In genomic region chr6:99612551-99613397, GRCh38 we compare ENCODE assay signal across 9 cellular contexts. TPM values are rescaled to one million over a fixed set of nuclear protein-coding genes. Genes with fewer than 3 reads are reported as not detected.
DNase-seq lines count a peak whose midpoint lies in the region; ATAC-seq lines count a peak whose summit lies in the region.
"Had no signal": no experiment of that assay in that cellular context is flagged by ENCODE, and none has a peak within 500 bp of the region (broad histone marks: within the 10 kb centered on the region; RNA-seq: fewer than 3 reads in every experiment).

No MANE protein-coding gene starts in this region.

- peaks cover 34% of the 10 kb centered on the region for H3K4me1 Mint-ChIP-seq in activated naive CD8-positive, alpha-beta T cell treated with anti-CD3 and anti-CD28 coated beads, Interleukin-2, amount 50 U/mL, for 24 hours

- H3K27ac Mint-ChIP-seq in activated naive CD8-positive, alpha-beta T cell treated with anti-CD3 and anti-CD28 coated beads, Interleukin-2, amount 50 U/mL, for 24 hours, result no peak overlapping the region
- H3K27ac Mint-ChIP-seq: stimulated activated naive CD8-positive, alpha-beta T cell treated with anti-CD3 and anti-CD28 coated beads, Interleukin-15, Interleukin-2, amounts not matched to agents 100 ng/mL and 50 ng/mL, for 24 hours had no signal

- no peak overlapping the region for H3K4me3 Mint-ChIP-seq in activated naive CD8-positive, alpha-beta T cell treated with anti-CD3 and anti-CD28 coated beads, Interleukin-2, amount 50 U/mL, for 24 hours

- H3K4me1 ChIP-seq in ES-I3 (ENCODE audit: insufficient read depth, low read length) (peaks cover 26% of the 10 kb centered on the region), neuron (ENCODE audit: insufficient read depth, low read length) (no peaks in the 10 kb centered on the region)

- peak; percentile 6 for DNase-seq in activated naive CD8-positive, alpha-beta T cell treated with anti-CD3 and anti-CD28 coated beads, Interleukin-2, amount 50 U/mL, for 24 hours
- DNase-seq in RKO (ENCODE audit: low spot score) (no peak), KG1 (lab: John Stamatoyannopoulos, UW) (no peak)

- no peaks in the 10 kb centered on the region for H3K9me3 ChIP-seq in ES-I3 (ENCODE audit: control insufficient read depth, insufficient read depth, low read length)
- peaks cover 1% of the 10 kb centered on the region for H3K9me3 ChIP-seq in neuron (ENCODE audit: low read length)

- H3K9ac ChIP-seq in ES-I3 (ENCODE audit: low read depth, low read length), result peak overlapping the region; percentile 58; the same call in 1 of the 2 replicates

- H3K27me3 ChIP-seq in neuron (ENCODE audit: insufficient read depth, low read length), result peaks cover 95% of the 10 kb centered on the region

- H3K9me3 Mint-ChIP-seq in activated naive CD8-positive, alpha-beta T cell treated with anti-CD3 and anti-CD28 coated beads, Interleukin-2, amount 50 U/mL, for 24 hours, result peaks cover 8% of the 10 kb centered on the region

- peaks cover 83% of the 10 kb centered on the region for H3K27me3 Mint-ChIP-seq in activated naive CD8-positive, alpha-beta T cell treated with anti-CD3 and anti-CD28 coated beads, Interleukin-2, amount 50 U/mL, for 24 hours

- H3K4me3 ChIP-seq in neuron (ENCODE audit: low read length), result peak overlapping the region; percentile 43

- peaks cover 2% of the 10 kb centered on the region for H3K36me3 Mint-ChIP-seq in activated naive CD8-positive, alpha-beta T cell treated with anti-CD3 and anti-CD28 coated beads, Interleukin-2, amount 50 U/mL, for 24 hours (ENCODE audit: low read depth)

- peak overlapping the region; percentile 94 for H2AFZ ChIP-seq in neuron (ENCODE audit: low read depth, low read length)

- peak; percentile 6 for ATAC-seq in HG02642 (IDR thresholded peaks at IDR 0.05; ENCODE audit: poor library complexity, unreplicated experiment)
- ATAC-seq in activated naive CD8-positive, alpha-beta T cell treated with anti-CD3 and anti-CD28 coated beads, Interleukin-2, amount 50 U/mL, for 24 hours, result no peak
- no peak for ATAC-seq in esophagus mucosa
- no peak for ATAC-seq in HG02798 (IDR thresholded peaks at IDR 0.05; ENCODE audit: poor library complexity, unreplicated experiment)

- no peaks in the 10 kb centered on the region for H3K36me3 ChIP-seq in ES-I3 (ENCODE audit: insufficient read depth, low read length)
- H3K36me3 ChIP-seq in neuron (ENCODE audit: insufficient read depth, low read length), result no peaks in the 10 kb centered on the region

RNA-seq across cellular contexts. Expression of gene PRDM13, which starts 6.1 kb away (rescaled TPM):
- not detected for total RNA-seq in esophagus mucosa

RNA-seq across cellular contexts. Expression of gene CCNC, which starts 44.3 kb away (rescaled TPM):
- 38.5 TPM for total RNA-seq in esophagus mucosa
